14 cellular contexts compared by ENCODE assay signal in genomic region chr1:44778705-44779576, GRCh38. TPM values are rescaled to one million over a fixed set of nuclear protein-coding genes. Genes with fewer than 3 reads are reported as not detected.
A peak's percentile ranks its signal among the peaks of the same experiment; 100 is the strongest.
DNase-seq lines count a peak whose midpoint lies in the region; ATAC-seq, FAIRE-seq and TF ChIP-seq lines count a peak whose summit lies in the region.
"Had no signal": no experiment of that assay in that cellular context is flagged by ENCODE, and none has a peak within 500 bp of the region (broad histone marks: within the 10 kb centered on the region; RNA-seq: fewer than 3 reads in every experiment).

No MANE protein-coding gene starts in this region.

- peaks cover 44% of the 10 kb centered on the region for H3K4me1 ChIP-seq in HepG2 (ENCODE audit: insufficient read depth, low read length)
- H3K4me1 ChIP-seq in right lobe of liver = peaks cover 0 to 16% (median 2%) of the 10 kb centered on the region in 4 donors
- H3K4me1 ChIP-seq: BE2C had no signal

- peak overlapping the region; percentile 97 for H3K27ac Mint-ChIP-seq in dendritic cell treated with granulocyte-macrophage colony-stimulating factor and Interleukin-4, amounts not matched to agents 40 ng/mL and 50 ng/mL, for 4 days

- H4K20me1 ChIP-seq in HepG2 (ENCODE audit: insufficient read depth, low read length) = peaks cover 36% of the 10 kb centered on the region

- H3K9me3 ChIP-seq in HepG2 (ENCODE audit: low read length) (no peaks in the 10 kb centered on the region), right lobe of liver (no peaks in the 10 kb centered on the region), SK-N-MC (ENCODE audit: low read depth, low read length) (no peaks in the 10 kb centered on the region)
- H3K9me3 ChIP-seq: adrenal gland, BE2C, SJSA1 had no signal

- peak overlapping the region; percentile 9 for H3K27ac ChIP-seq in HepG2 (ENCODE audit: extremely low read length, insufficient read depth, low read length)
- no peak overlapping the region for H3K27ac ChIP-seq in right lobe of liver
- peak overlapping the region; percentile 57 for H3K27ac ChIP-seq in SK-N-MC
- H3K27ac ChIP-seq: SJSA1 had no signal

- whole genome bisulfite sequencing in HepG2 (ENCODE audit: low lambda C conversion rate) = 98% methylated on average over 6 of the region's 6 CpGs
- 96% methylated on average over 4 of the region's 6 CpGs for WGBS in right lobe of liver (ENCODE audit: insufficient coverage, low coverage, low lambda C conversion rate, missing lambda C conversion rate)

- H3K36me3 ChIP-seq in HepG2 (replicated peaks in 1 of 2; ENCODE audit: control insufficient read depth in 1 of 2, insufficient read depth in 2 of 2, low read length in 2 of 2) (peaks cover 12 to 24% of the 10 kb centered on the region in 2 experiments), right lobe of liver (peaks cover 4 to 27% (median 14%) of the 10 kb centered on the region in 4 donors), SK-N-MC (ENCODE audit: insufficient read depth, low read length) (peaks cover 64% of the 10 kb centered on the region)

- H3K9me3 Mint-ChIP-seq in dendritic cell treated with granulocyte-macrophage colony-stimulating factor and Interleukin-4, amounts not matched to agents 40 ng/mL and 50 ng/mL, for 4 days = no peaks in the 10 kb centered on the region

- no peak overlapping the region for H3K4me2 ChIP-seq in HepG2 (ENCODE audit: low read depth, low read length)

- TF ChIP-seq RAD21 in HepG2 (CRISPR knock-in tag; IDR thresholded peaks at IDR 0.05) = no peak

- CTCF ChIA-PET in HepG2 (lab: Yijun Ruan, JAX; ENCODE audit: low intra/inter-chr PET ratio, low total read pairs) = no interaction called here

- H3K9ac ChIP-seq in HepG2 (ENCODE audit: insufficient read depth, low read depth, low read length) (no peak overlapping the region), SK-N-MC (ENCODE audit: insufficient read length) (no peak overlapping the region)

- intact Hi-C loops in HepG2 (cut with micrococcal nuclease; ENCODE audit: unreplicated experiment) (no loop called here), right lobe of liver (cut with DNase I) (no loop called here)
- intact Hi-C loops in dendritic cell treated with granulocyte-macrophage colony-stimulating factor and Interleukin-4, amounts not matched to agents 40 ng/mL and 50 ng/mL, for 4 days (cut with micrococcal nuclease) = loop anchor here (5.0 kb wide), 1 partner anchor 233 kb away; the partner anchor contains the start of genes HECTD3 and UROD

- no peak for FAIRE-seq in HepG2 (lab: Jason Lieb, UNC)

- no TSS peak for BruUV-seq in HepG2 (replicated peaks; lab: Mats Ljungman, UMichigan)

- in situ Hi-C loops in HepG2 (cut with HindIII; ENCODE audit: extremely low pct_ligation_motif_present, low pct_unique_long_range_greater_than_20kb) = no loop called here

- H3K4me1 Mint-ChIP-seq in dendritic cell treated with granulocyte-macrophage colony-stimulating factor and Interleukin-4, amounts not matched to agents 40 ng/mL and 50 ng/mL, for 4 days (ENCODE audit: low read depth) = peaks cover 41% of the 10 kb centered on the region

- peak overlapping the region in 1 of 3 experiments; percentile 3; a peak in 1 of 6 replicates for H3K4me3 ChIP-seq in HepG2 (replicated peaks in 1 of 3; ENCODE audit: insufficient read depth in 1 of 3, low read depth in 2 of 3, low read length in 3 of 3)
- no peak overlapping the region for H3K4me3 ChIP-seq in right lobe of liver
- no peak overlapping the region for H3K4me3 ChIP-seq in SK-N-MC
- H3K4me3 ChIP-seq: SJSA1 had no signal

- peaks cover 35% of the 10 kb centered on the region for H3K79me2 ChIP-seq in HepG2 (ENCODE audit: insufficient read depth, low read length)

- POLR2A ChIA-PET in HepG2 (lab: Yijun Ruan, JAX) = interaction anchor here (1.2 to 2.5 kb wide), 5 partner anchors 10 to 48 kb away, joined by 3 to 14 read pairs (median 6); partner anchors contain the start of genes PLK3 and RNU5D-1

- peak overlapping the region; percentile 89 for H3K4me3 Mint-ChIP-seq in dendritic cell treated with granulocyte-macrophage colony-stimulating factor and Interleukin-4, amounts not matched to agents 40 ng/mL and 50 ng/mL, for 4 days

- no peak for TF ChIP-seq CTCF in HepG2 (CRISPR knock-in tag; IDR thresholded peaks at IDR 0.05)
- TF ChIP-seq CTCF in right lobe of liver (IDR thresholded peaks at IDR 0.05) = no peak

- peaks cover 4% of the 10 kb centered on the region for H3K27me3 Mint-ChIP-seq in dendritic cell treated with granulocyte-macrophage colony-stimulating factor and Interleukin-4, amounts not matched to agents 40 ng/mL and 50 ng/mL, for 4 days

- H2AFZ ChIP-seq in HepG2 (ENCODE audit: low read length) = no peak overlapping the region

- ATAC-seq in HepG2 = no peak
- ATAC-seq in right lobe of liver = no peak
- no peak for ATAC-seq in left lobe of liver
- no peak for ATAC-seq in GM18517 (IDR thresholded peaks at IDR 0.05; ENCODE audit: unreplicated experiment)
- no peak for ATAC-seq in GM19035 (IDR thresholded peaks at IDR 0.05; ENCODE audit: unreplicated experiment)

- DNase-seq in HepG2 (ENCODE audit: low spot score) (no peak), right lobe of liver (no peak), SK-N-MC (ENCODE audit: low read depth, low spot score) (no peak), left lobe of liver (ENCODE audit: low spot score) (no peak), nucleus accumbens (lab: John Stamatoyannopoulos, UW) (no peak)
- DNase-seq: adrenal gland; BE2C; NK-92 treated with Interleukin-12 subunit alpha and Interleukin-12 subunit beta, amount 100 ng/mL, for 24 hours; stimulated activated CD4-positive, alpha-beta T cell treated with anti-CD3 and anti-CD28 coated beads, Interleukin-4, amount 100 ng/mL, for 4 hours had no signal

- peak; percentile 17 to 39; a peak in 3 of 4 replicates for TF ChIP-seq POLR2A in HepG2 (IDR thresholded peaks at IDR 0.05; ENCODE audit: insufficient read depth in 1 of 2, low read depth in 2 of 2, low read length in 2 of 2)
- TF ChIP-seq POLR2A in right lobe of liver (IDR thresholded peaks at IDR 0.05) = no peak

- H3K36me3 Mint-ChIP-seq in dendritic cell treated with granulocyte-macrophage colony-stimulating factor and Interleukin-4, amounts not matched to agents 40 ng/mL and 50 ng/mL, for 4 days (ENCODE audit: low read depth) = peaks cover 76% of the 10 kb centered on the region

- no peaks in the 10 kb centered on the region; a peak in 1 of 5 replicates for H3K27me3 ChIP-seq in HepG2 (ENCODE audit: control insufficient read depth in 1 of 2, insufficient read depth in 2 of 2, low read length in 2 of 2)
- no peaks in the 10 kb centered on the region for H3K27me3 ChIP-seq in right lobe of liver
- H3K27me3 ChIP-seq: adrenal gland, BE2C had no signal

- no peak for TF ChIP-seq EP300 in HepG2 (IDR thresholded peaks at IDR 0.05; ENCODE audit: low read depth in 2 of 2, low read length in 2 of 2)
- no peak for TF ChIP-seq EP300 in HepG2 (CRISPR knock-in tag; IDR thresholded peaks at IDR 0.05; ENCODE audit: borderline replicate concordance)

RNA-seq across cellular contexts. Expression of gene RPS8, which starts 3.6 kb away (rescaled TPM):
- total RNA-seq in HepG2 (2016; rRNA removed; fragmentation: Illumina TruSeq; extraction: Trizol) = 2,628 and 3,186 TPM in 2 replicates
- total RNA-seq in HepG2 (2016; cell fraction: cytosol; rRNA removed; fragmentation: Illumina TruSeq; extraction: Trizol; ENCODE audit: low read depth) = 4,101 and 4,477 TPM in 2 replicates
- total RNA-seq in HepG2 (2016; cell fraction: insoluble cytoplasmic fraction; rRNA removed; fragmentation: Illumina TruSeq; extraction: Trizol) = 2,640 and 3,284 TPM in 2 replicates
- 6,651 and 6,789 TPM in 2 replicates for total RNA-seq in HepG2 (2016; cell fraction: membrane; rRNA removed; fragmentation: Illumina TruSeq; extraction: Trizol)
- total RNA-seq in HepG2 (2016; cell fraction: nucleus; rRNA removed; fragmentation: Illumina TruSeq; extraction: Trizol) = 904 and 1,043 TPM in 2 replicates
- polyA plus RNA-seq in HepG2 (2011; rRNA removed) = 2,639 and 2,822 TPM in 2 replicates
- polyA plus RNA-seq in HepG2 (2011; cell fraction: cytosol; rRNA removed) = 3,216 and 3,450 TPM in 2 replicates
- polyA plus RNA-seq in HepG2 (2011; cell fraction: nucleus; rRNA removed) = 619 and 724 TPM in 2 replicates
- polyA plus RNA-seq in HepG2 (2012) = 2,913 and 3,780 TPM in 2 replicates
- polyA plus RNA-seq in HepG2 (2016; cell fraction: cytosol; fragmentation: Illumina TruSeq; extraction: Trizol; ENCODE audit: low read depth) = 3,820 and 4,041 TPM in 2 replicates
- polyA plus RNA-seq in HepG2 (2016; cell fraction: insoluble cytoplasmic fraction; fragmentation: Illumina TruSeq; extraction: Trizol; ENCODE audit: low read depth) = 2,524 and 2,713 TPM in 2 replicates
- 5,258 and 5,398 TPM in 2 replicates for polyA plus RNA-seq in HepG2 (2016; cell fraction: membrane; fragmentation: Illumina TruSeq; extraction: Trizol; ENCODE audit: low read depth)
- 1,350 and 1,442 TPM in 2 replicates for polyA plus RNA-seq in HepG2 (2016; cell fraction: nucleus; fragmentation: Illumina TruSeq; extraction: Trizol; ENCODE audit: insufficient read depth, low read depth)
- polyA minus RNA-seq in HepG2 (2011; rRNA and poly(A)+ RNA removed; ENCODE audit: low replicate concordance) = 377 and 661 TPM in 2 replicates
- polyA minus RNA-seq in HepG2 (2011; cell fraction: cytosol; rRNA and poly(A)+ RNA removed) = 497 and 522 TPM in 2 replicates
- 234 and 283 TPM in 2 replicates for polyA minus RNA-seq in HepG2 (2011; cell fraction: nucleus; rRNA and poly(A)+ RNA removed)
- 100 to 1,000 TPM; 459 to 921 (median 519) TPM for total RNA-seq in right lobe of liver
- 471 TPM for total RNA-seq in left lobe of liver

RNA-seq across cellular contexts. Expression of gene BEST4, which starts 9.0 kb away (rescaled TPM):
- 1.4 TPM in 2 replicates for total RNA-seq in HepG2 (2016; rRNA removed; fragmentation: Illumina TruSeq; extraction: Trizol)
- total RNA-seq in HepG2 (2016; cell fraction: cytosol; rRNA removed; fragmentation: Illumina TruSeq; extraction: Trizol; ENCODE audit: low read depth) = 0.40 and 0.62 TPM in 2 replicates
- total RNA-seq in HepG2 (2016; cell fraction: insoluble cytoplasmic fraction; rRNA removed; fragmentation: Illumina TruSeq; extraction: Trizol) = 1.4 and 1.5 TPM in 2 replicates
- 1.0 TPM in 2 replicates for total RNA-seq in HepG2 (2016; cell fraction: membrane; rRNA removed; fragmentation: Illumina TruSeq; extraction: Trizol)
- 0.63 and 1.2 TPM in 2 replicates for total RNA-seq in HepG2 (2016; cell fraction: nucleus; rRNA removed; fragmentation: Illumina TruSeq; extraction: Trizol)
- polyA plus RNA-seq in HepG2 (2011; rRNA removed) = 0.71 and 0.77 TPM in 2 replicates
- polyA plus RNA-seq in HepG2 (2011; cell fraction: cytosol; rRNA removed) = 0.91 and 1.0 TPM in 2 replicates
- polyA plus RNA-seq in HepG2 (2011; cell fraction: nucleus; rRNA removed) = 0.93 and 1.1 TPM in 2 replicates
- polyA plus RNA-seq in HepG2 (2012) = 1.1 and 1.4 TPM in 2 replicates
- polyA plus RNA-seq in HepG2 (2016; cell fraction: cytosol; fragmentation: Illumina TruSeq; extraction: Trizol; ENCODE audit: low read depth) = 0.60 and 0.74 TPM in 2 replicates
- polyA plus RNA-seq in HepG2 (2016; cell fraction: insoluble cytoplasmic fraction; fragmentation: Illumina TruSeq; extraction: Trizol; ENCODE audit: low read depth) = 2.0 TPM in 2 replicates
- polyA plus RNA-seq in HepG2 (2016; cell fraction: membrane; fragmentation: Illumina TruSeq; extraction: Trizol; ENCODE audit: low read depth) = 0.73 and 0.86 TPM in 2 replicates
- 1.5 and 1.8 TPM in 2 replicates for polyA plus RNA-seq in HepG2 (2016; cell fraction: nucleus; fragmentation: Illumina TruSeq; extraction: Trizol; ENCODE audit: insufficient read depth, low read depth)
- 0.26 and 0.35 TPM in 2 replicates for polyA minus RNA-seq in HepG2 (2011; rRNA and poly(A)+ RNA removed; ENCODE audit: low replicate concordance)
- 0.59 and 0.62 TPM in 2 replicates for polyA minus RNA-seq in HepG2 (2011; cell fraction: cytosol; rRNA and poly(A)+ RNA removed)
- 0.25 and 0.52 TPM in 2 replicates for polyA minus RNA-seq in HepG2 (2011; cell fraction: nucleus; rRNA and poly(A)+ RNA removed)
- under 1 TPM in 2 of 6 experiments, not detected in 4; 0.13 to 0.32 TPM for total RNA-seq in right lobe of liver
- total RNA-seq in left lobe of liver = 0.10 TPM
- total RNA-seq: LHCN-M2, SJSA1 had no signal

RNA-seq across cellular contexts. Expression of gene PLK3, which starts 21.2 kb away (rescaled TPM):
- total RNA-seq in HepG2 (2016; rRNA removed; fragmentation: Illumina TruSeq; extraction: Trizol) = 4.5 and 9.8 TPM in 2 replicates
- 10.4 and 10.6 TPM in 2 replicates for total RNA-seq in HepG2 (2016; cell fraction: cytosol; rRNA removed; fragmentation: Illumina TruSeq; extraction: Trizol; ENCODE audit: low read depth)
- 3.0 and 11.4 TPM in 2 replicates for total RNA-seq in HepG2 (2016; cell fraction: insoluble cytoplasmic fraction; rRNA removed; fragmentation: Illumina TruSeq; extraction: Trizol)
- total RNA-seq in HepG2 (2016; cell fraction: membrane; rRNA removed; fragmentation: Illumina TruSeq; extraction: Trizol) = 7.7 and 8.3 TPM in 2 replicates
- total RNA-seq in HepG2 (2016; cell fraction: nucleus; rRNA removed; fragmentation: Illumina TruSeq; extraction: Trizol) = 14.5 and 18.3 TPM in 2 replicates
- 16.9 and 23.4 TPM in 2 replicates for polyA plus RNA-seq in HepG2 (2011; rRNA removed)
- polyA plus RNA-seq in HepG2 (2011; cell fraction: cytosol; rRNA removed) = 7.7 and 8.3 TPM in 2 replicates
- polyA plus RNA-seq in HepG2 (2011; cell fraction: nucleus; rRNA removed) = 101 and 106 TPM in 2 replicates
- 4.3 and 8.5 TPM in 2 replicates for polyA plus RNA-seq in HepG2 (2012)
- polyA plus RNA-seq in HepG2 (2016; cell fraction: cytosol; fragmentation: Illumina TruSeq; extraction: Trizol; ENCODE audit: low read depth) = 2.2 and 2.4 TPM in 2 replicates
- polyA plus RNA-seq in HepG2 (2016; cell fraction: insoluble cytoplasmic fraction; fragmentation: Illumina TruSeq; extraction: Trizol; ENCODE audit: low read depth) = 5.2 and 6.6 TPM in 2 replicates
- 3.1 and 3.6 TPM in 2 replicates for polyA plus RNA-seq in HepG2 (2016; cell fraction: membrane; fragmentation: Illumina TruSeq; extraction: Trizol; ENCODE audit: low read depth)
- polyA plus RNA-seq in HepG2 (2016; cell fraction: nucleus; fragmentation: Illumina TruSeq; extraction: Trizol; ENCODE audit: insufficient read depth, low read depth) = 41.8 and 43.4 TPM in 2 replicates
- 10.1 and 27.4 TPM in 2 replicates for polyA minus RNA-seq in HepG2 (2011; rRNA and poly(A)+ RNA removed; ENCODE audit: low replicate concordance)
- 5.1 and 11.4 TPM in 2 replicates for polyA minus RNA-seq in HepG2 (2011; cell fraction: cytosol; rRNA and poly(A)+ RNA removed)
- polyA minus RNA-seq in HepG2 (2011; cell fraction: nucleus; rRNA and poly(A)+ RNA removed) = 37.5 and 48.6 TPM in 2 replicates
- 1 to 10 TPM; 1.8 to 5.3 (median 3.6) TPM for total RNA-seq in right lobe of liver
- total RNA-seq in left lobe of liver = 2.3 TPM

RNA-seq across cellular contexts. Expression of gene DYNLT4, which starts 28.2 kb away (rescaled TPM):
- total RNA-seq in HepG2 (2016; rRNA removed; fragmentation: Illumina TruSeq; extraction: Trizol) (0.77 TPM in 1 of 2 replicates, not detected in the other), right lobe of liver (under 1 TPM in 1 of 6 experiments, not detected in 5; 0.26 TPM), left lobe of liver (0.55 TPM)
- total RNA-seq in HepG2 (2016; cell fraction: cytosol; rRNA removed; fragmentation: Illumina TruSeq; extraction: Trizol; ENCODE audit: low read depth) = 0.91 and 2.1 TPM in 2 replicates
- total RNA-seq in HepG2 (2016; cell fraction: insoluble cytoplasmic fraction; rRNA removed; fragmentation: Illumina TruSeq; extraction: Trizol) = 0.93 TPM in 1 of 2 replicates, not detected in the other
- total RNA-seq in HepG2 (2016; cell fraction: membrane; rRNA removed; fragmentation: Illumina TruSeq; extraction: Trizol) = 2.0 and 2.1 TPM in 2 replicates
- 0.91 and 2.1 TPM in 2 replicates for total RNA-seq in HepG2 (2016; cell fraction: nucleus; rRNA removed; fragmentation: Illumina TruSeq; extraction: Trizol)
- not detected in 2 replicates for polyA plus RNA-seq in HepG2 (2011; rRNA removed)
- 0.25 TPM in 1 of 2 replicates, not detected in the other for polyA plus RNA-seq in HepG2 (2011; cell fraction: cytosol; rRNA removed)
- 0.55 and 1.4 TPM in 2 replicates for polyA plus RNA-seq in HepG2 (2011; cell fraction: nucleus; rRNA removed)
- not detected in 2 replicates for polyA plus RNA-seq in HepG2 (2012)
- polyA plus RNA-seq in HepG2 (2016; cell fraction: cytosol; fragmentation: Illumina TruSeq; extraction: Trizol; ENCODE audit: low read depth) = not detected in 2 replicates
- not detected in 2 replicates for polyA plus RNA-seq in HepG2 (2016; cell fraction: insoluble cytoplasmic fraction; fragmentation: Illumina TruSeq; extraction: Trizol; ENCODE audit: low read depth)
- polyA plus RNA-seq in HepG2 (2016; cell fraction: membrane; fragmentation: Illumina TruSeq; extraction: Trizol; ENCODE audit: low read depth) = not detected in 2 replicates
- polyA plus RNA-seq in HepG2 (2016; cell fraction: nucleus; fragmentation: Illumina TruSeq; extraction: Trizol; ENCODE audit: insufficient read depth, low read depth) = not detected in 2 replicates
- 3.7 TPM in 1 of 2 replicates, not detected in the other for polyA minus RNA-seq in HepG2 (2011; rRNA and poly(A)+ RNA removed; ENCODE audit: low replicate concordance)
- 0.88 TPM in 1 of 2 replicates, not detected in the other for polyA minus RNA-seq in HepG2 (2011; cell fraction: cytosol; rRNA and poly(A)+ RNA removed)
- polyA minus RNA-seq in HepG2 (2011; cell fraction: nucleus; rRNA and poly(A)+ RNA removed) = 3.4 and 10.9 TPM in 2 replicates
- total RNA-seq: LHCN-M2, SJSA1 had no signal

RNA-seq across cellular contexts. Expression of gene BTBD19, which starts 29.4 kb away (rescaled TPM):
- total RNA-seq in HepG2 (2016; rRNA removed; fragmentation: Illumina TruSeq; extraction: Trizol) (1.0 and 2.7 TPM in 2 replicates), right lobe of liver (1 to 10 TPM; 2.6 to 7.5 (median 5.3) TPM), left lobe of liver (7.8 TPM)
- total RNA-seq in HepG2 (2016; cell fraction: cytosol; rRNA removed; fragmentation: Illumina TruSeq; extraction: Trizol; ENCODE audit: low read depth) = 0.51 and 0.97 TPM in 2 replicates
- total RNA-seq in HepG2 (2016; cell fraction: insoluble cytoplasmic fraction; rRNA removed; fragmentation: Illumina TruSeq; extraction: Trizol) = 0.62 and 3.0 TPM in 2 replicates
- 0.87 and 1.1 TPM in 2 replicates for total RNA-seq in HepG2 (2016; cell fraction: membrane; rRNA removed; fragmentation: Illumina TruSeq; extraction: Trizol)
- 3.1 and 5.3 TPM in 2 replicates for total RNA-seq in HepG2 (2016; cell fraction: nucleus; rRNA removed; fragmentation: Illumina TruSeq; extraction: Trizol)
- 6.7 and 8.8 TPM in 2 replicates for polyA plus RNA-seq in HepG2 (2011; rRNA removed)
- polyA plus RNA-seq in HepG2 (2011; cell fraction: cytosol; rRNA removed) = 1.8 and 2.0 TPM in 2 replicates
- polyA plus RNA-seq in HepG2 (2011; cell fraction: nucleus; rRNA removed) = 38.3 and 42.2 TPM in 2 replicates
- polyA plus RNA-seq in HepG2 (2012) = 2.6 and 2.7 TPM in 2 replicates
- 0.37 and 0.49 TPM in 2 replicates for polyA plus RNA-seq in HepG2 (2016; cell fraction: cytosol; fragmentation: Illumina TruSeq; extraction: Trizol; ENCODE audit: low read depth)
- polyA plus RNA-seq in HepG2 (2016; cell fraction: insoluble cytoplasmic fraction; fragmentation: Illumina TruSeq; extraction: Trizol; ENCODE audit: low read depth) = 0.70 and 1.9 TPM in 2 replicates
- 0.30 and 0.79 TPM in 2 replicates for polyA plus RNA-seq in HepG2 (2016; cell fraction: membrane; fragmentation: Illumina TruSeq; extraction: Trizol; ENCODE audit: low read depth)
- 10.8 and 15.7 TPM in 2 replicates for polyA plus RNA-seq in HepG2 (2016; cell fraction: nucleus; fragmentation: Illumina TruSeq; extraction: Trizol; ENCODE audit: insufficient read depth, low read depth)
- polyA minus RNA-seq in HepG2 (2011; rRNA and poly(A)+ RNA removed; ENCODE audit: low replicate concordance) = 1.2 and 11.3 TPM in 2 replicates
- polyA minus RNA-seq in HepG2 (2011; cell fraction: cytosol; rRNA and poly(A)+ RNA removed) = 1.8 and 2.0 TPM in 2 replicates
- polyA minus RNA-seq in HepG2 (2011; cell fraction: nucleus; rRNA and poly(A)+ RNA removed) = 12.0 and 16.5 TPM in 2 replicates

Comparison
In these comparisons a context has a peak if more than half of its experiments do, and no peak if none do; other contexts are left out.
1. H3K27ac ChIP-seq: peak in HepG2 (single experiment) and SK-N-MC (single experiment); none in right lobe of liver (0 of 3).